ENCODE assay signal across 8 cellular contexts in genomic region chr2:8583400-8584173, GRCh38.
DNase-seq lines count a peak whose midpoint lies in the region; ATAC-seq and TF ChIP-seq lines count a peak whose summit lies in the region.

No MANE protein-coding gene starts in this region.

- peak; percentile 84 for TF ChIP-seq POLR2A in right lobe of liver (IDR thresholded peaks at IDR 0.05)

- peak overlapping the region; percentile 48 to 63 for H3K4me3 Mint-ChIP-seq in H9

- no peak overlapping the region for H2BK15ac ChIP-seq in H9 (ENCODE audit: low read depth, low read length)

- H4K5ac ChIP-seq in H9 (ENCODE audit: insufficient read length, low read depth, low read length) = no peak overlapping the region

- H3K56ac ChIP-seq in H9 (ENCODE audit: insufficient read length, low read depth, low read length) = no peak overlapping the region

- no peak overlapping the region for H3K18ac ChIP-seq in H9 (ENCODE audit: insufficient read length, low read depth, low read length)

- peak overlapping the region in 1 of 3 donors; percentile 24 for H3K4me3 ChIP-seq in right lobe of liver

- no peak overlapping the region for H3K9ac ChIP-seq in H9 (ENCODE audit: extremely low read depth, insufficient read length, low read length)

- H3K9me3 ChIP-seq in H9 (ENCODE audit: control insufficient read depth, low read depth, low read length) (no peaks in the 10 kb centered on the region), right lobe of liver (no peaks in the 10 kb centered on the region)

- no peaks in the 10 kb centered on the region; a peak in 2 of 5 replicates for H3K9me3 Mint-ChIP-seq in H9

- peak overlapping the region in 2 of 3 experiments; percentile 49 to 92; a peak in 5 of 7 replicates for H3K27ac Mint-ChIP-seq in H9

- H3K4me2 ChIP-seq in H9 (ENCODE audit: insufficient read depth, insufficient read length, low read length) = peak overlapping the region; percentile 14

- H2BK5ac ChIP-seq in H9 (ENCODE audit: insufficient read length, low read length) = no peak overlapping the region

- no peaks in the 10 kb centered on the region; the same call in 1 of the 2 replicates for H3K4me1 ChIP-seq in H9 (ENCODE audit: insufficient read depth, low read length)
- H3K4me1 ChIP-seq in right lobe of liver = peaks cover 0 to 11% (median 0%) of the 10 kb centered on the region in 4 donors

- no peaks in the 10 kb centered on the region for H3K79me1 ChIP-seq in H9 (ENCODE audit: insufficient read depth, low read depth, low read length, poor library complexity, severe bottlenecking)

- no peak overlapping the region for H3K14ac ChIP-seq in H9 (ENCODE audit: insufficient read depth, low read length)

- H4K20me1 ChIP-seq in H9 (ENCODE audit: control insufficient read depth, insufficient read depth, insufficient read length) = no peaks in the 10 kb centered on the region

- H4K91ac ChIP-seq in H9 (ENCODE audit: insufficient read length, low read depth, low read length) = no peak overlapping the region

- H2BK120ac ChIP-seq in H9 (ENCODE audit: low read depth, low read length, poor library complexity, severe bottlenecking) = no peak overlapping the region

- H3K4ac ChIP-seq in H9 (ENCODE audit: low read depth, low read length) = no peak overlapping the region

- H3K23ac ChIP-seq in H9 (ENCODE audit: insufficient read length, low read depth, low read length) = no peak overlapping the region

- H3K36me3 ChIP-seq in right lobe of liver = no peaks in the 10 kb centered on the region

- no peak overlapping the region for H3T11ph ChIP-seq in H9 (ENCODE audit: low read length)

- H3K4me1 Mint-ChIP-seq in H9 = peaks cover 38 to 39% of the 10 kb centered on the region in 2 experiments

- WGBS in H9 (ENCODE audit: extremely low coverage, insufficient read length, low lambda C conversion rate) = no CpG with 5 or more reads among the region's 39 CpGs
- WGBS in right lobe of liver (ENCODE audit: insufficient coverage, low coverage, low lambda C conversion rate, missing lambda C conversion rate) = 17% methylated on average over 4 of the region's 39 CpGs

- no peak overlapping the region for H2AFZ ChIP-seq in H9 (ENCODE audit: low read length)

- ATAC-seq in right lobe of liver = peak; percentile 92 to 96 (median 96)

- H2BK20ac ChIP-seq in H9 (ENCODE audit: low read depth, low read length, poor library complexity, severe bottlenecking) = no peak overlapping the region

- intact Hi-C loops in right lobe of liver (cut with DNase I) = no loop called here

- DNase-seq in G401 (ENCODE audit: low spot score) (peak; percentile 24), H9 (peak; percentile 99), NCI-H1092 treated with DMSO at 0.1 percent for 48 hours (lab: John Stamatoyannopoulos, UW) (peak; percentile 73), right lobe of liver (peak; percentile 95 to 99 (median 97)), NK-92 (lab: John Stamatoyannopoulos, UW; ENCODE audit: unreplicated experiment) (no peak)
- DNase-seq in activated CD4-positive, CD25-positive, alpha-beta regulatory T cell treated with anti-CD3 and anti-CD28 coated beads, Interleukin-2, amount 50 U/mL, for 72 hours = peak; percentile 72
- peak; percentile 71 to 72 for DNase-seq in stimulated activated CD4-positive, alpha-beta T cell treated with anti-CD3 and anti-CD28 coated beads, Interleukin-4, amount 100 ng/mL, for 4 hours

- in situ Hi-C loops in G401 (cut with HindIII; ENCODE audit: low sequenced_read_pairs) = no loop called here

- peaks cover 23% of the 10 kb centered on the region for H3K27me3 Mint-ChIP-seq in H9 (ENCODE audit: low read depth)

- H4K8ac ChIP-seq in H9 (replicated peaks; ENCODE audit: insufficient read length, low read depth, low read length) = no peak overlapping the region

- no peaks in the 10 kb centered on the region for H3K79me2 ChIP-seq in H9 (ENCODE audit: insufficient read depth, low read length)

- H3K27me3 ChIP-seq in H9 (ENCODE audit: insufficient read depth, low read length) (no peaks in the 10 kb centered on the region), right lobe of liver (no peaks in the 10 kb centered on the region)

- H3K36me3 Mint-ChIP-seq in H9 (ENCODE audit: insufficient read depth in 1 of 3, low read depth in 3 of 3) = no peaks in the 10 kb centered on the region; a peak in 2 of 7 replicates

- no peak for TF ChIP-seq CTCF in H9 (conservative IDR thresholded peaks at IDR 0.05)
- TF ChIP-seq CTCF in right lobe of liver (IDR thresholded peaks at IDR 0.05) = no peak

- no peak overlapping the region for H2AK5ac ChIP-seq in H9 (ENCODE audit: insufficient read length, low read length)

- H3K27ac ChIP-seq in H9 (ENCODE audit: insufficient read length, low read depth, low read length) (no peak overlapping the region), cingulate gyrus (ENCODE audit: low read depth, low read length) (peak overlapping the region; percentile 32), right lobe of liver (peak overlapping the region in 2 of 3 donors; percentile 43 to 53)

- H3K23me2 ChIP-seq in H9 (ENCODE audit: insufficient read length, low read depth, low read length, poor library complexity, severe bottlenecking) = no peaks in the 10 kb centered on the region

- no peak overlapping the region for H2BK12ac ChIP-seq in H9 (ENCODE audit: insufficient read length, low read depth, low read length)
